1 cellular context compared by ENCODE assay signal in genomic region chr10:83539528-83540308, GRCh38.
TF ChIP-seq lines count a peak whose summit lies in the region.

No MANE protein-coding gene starts in this region.

TF ChIP-seq in GM12878, 131 proteins besides CTCF, POLR2A, EP300 and RAD21 (continued from another document and continues in another):
- TF ChIP-seq SMAD1 (IDR thresholded peaks at IDR 0.05; ENCODE audit: low read depth, partially characterized antibody) (no peak), NR2C1 (IDR thresholded peaks at IDR 0.05) (no peak), LARP7 (IDR thresholded peaks at IDR 0.05) (no peak), STAT1 (conservative IDR thresholded peaks at IDR 0.05) (no peak), CBX3 (IDR thresholded peaks at IDR 0.05; ENCODE audit: borderline replicate concordance, low read depth) (no peak), MYC (IDR thresholded peaks at IDR 0.05; ENCODE audit: insufficient read depth, insufficient read length, insufficient replicate concordance, low read length, severe bottlenecking) (no peak), TBL1XR1 (IDR thresholded peaks at IDR 0.05; ENCODE audit: low read depth, low read length) (no peak), BHLHE40 (IDR thresholded peaks at IDR 0.05; ENCODE audit: borderline replicate concordance in 1 of 2, low read depth in 2 of 2, low read length in 1 of 2) (no peak), DPF2 (IDR thresholded peaks at IDR 0.05) (no peak), FOXK2 (IDR thresholded peaks at IDR 0.05) (no peak), NR2F1 (conservative IDR thresholded peaks at IDR 0.05) (no peak), JUND (IDR thresholded peaks at IDR 0.05; ENCODE audit: low read depth, low read length) (no peak), MTA2 (IDR thresholded peaks at IDR 0.05; ENCODE audit: low read depth) (no peak), ZSCAN29 (IDR thresholded peaks at IDR 0.05) (no peak), SREBF1 (IDR thresholded peaks at IDR 0.05; ENCODE audit: low read length) (no peak), E2F4 (IDR thresholded peaks at IDR 0.05; ENCODE audit: low read depth, low read length) (no peak), BMI1 (IDR thresholded peaks at IDR 0.05; ENCODE audit: borderline replicate concordance) (no peak), RAD51 (IDR thresholded peaks at IDR 0.05) (no peak), MTA3 (IDR thresholded peaks at IDR 0.05; ENCODE audit: borderline replicate concordance, low read length) (no peak), CBFB (IDR thresholded peaks at IDR 0.05; ENCODE audit: low read depth) (no peak), RB1 (IDR thresholded peaks at IDR 0.05; ENCODE audit: borderline replicate concordance) (no peak), TCF7 (IDR thresholded peaks at IDR 0.05; ENCODE audit: borderline replicate concordance) (0 out of 2 replicates have a peak, but pooled peaks have one; percentile 20), ZBED1 (IDR thresholded peaks at IDR 0.05; ENCODE audit: borderline replicate concordance) (no peak), PKNOX1 (IDR thresholded peaks at IDR 0.05) (no peak), JUNB (IDR thresholded peaks at IDR 0.05) (peak; percentile 70; the same call in 1 of the 2 replicates), SMARCA5 (IDR thresholded peaks at IDR 0.05) (no peak), NRF1 (conservative IDR thresholded peaks at IDR 0.05; ENCODE audit: low read depth, low read length) (no peak), ZNF622 (IDR thresholded peaks at IDR 0.05) (no peak), SIX5 (IDR thresholded peaks at IDR 0.05; ENCODE audit: low read depth, low read length, severe bottlenecking) (no peak), NFXL1 (IDR thresholded peaks at IDR 0.05; ENCODE audit: borderline replicate concordance) (no peak), SUZ12 (IDR thresholded peaks at IDR 0.05; ENCODE audit: unreplicated experiment) (no peak), MYB (IDR thresholded peaks at IDR 0.05; ENCODE audit: borderline replicate concordance, low read depth, low read length) (no peak), PAX5 (IDR thresholded peaks at IDR 0.05; ENCODE audit: borderline replicate concordance, low read depth, low read length) (peak; percentile 86; the same call in 1 of the 2 replicates), KDM1A (IDR thresholded peaks at IDR 0.05; ENCODE audit: borderline replicate concordance) (no peak), RELA (IDR thresholded peaks at IDR 0.05; ENCODE audit: borderline replicate concordance, partially characterized antibody) (no peak), KAT2A (conservative IDR thresholded peaks at IDR 0.05; ENCODE audit: control insufficient read depth, low read depth, low read length) (no peak), RFX5 (IDR thresholded peaks at IDR 0.05; ENCODE audit: low read depth, low read length) (no peak), EGR1 (IDR thresholded peaks at IDR 0.05; ENCODE audit: borderline replicate concordance in 1 of 2, low read depth in 2 of 2, low read length in 2 of 2) (no peak), HDAC6 (IDR thresholded peaks at IDR 0.05; ENCODE audit: unreplicated experiment) (no peak), SIN3A (IDR thresholded peaks at IDR 0.05; ENCODE audit: low read depth, low read length) (no peak), BACH1 (IDR thresholded peaks at IDR 0.05; ENCODE audit: borderline replicate concordance) (no peak)
- TF ChIP-seq, protein P1, sequence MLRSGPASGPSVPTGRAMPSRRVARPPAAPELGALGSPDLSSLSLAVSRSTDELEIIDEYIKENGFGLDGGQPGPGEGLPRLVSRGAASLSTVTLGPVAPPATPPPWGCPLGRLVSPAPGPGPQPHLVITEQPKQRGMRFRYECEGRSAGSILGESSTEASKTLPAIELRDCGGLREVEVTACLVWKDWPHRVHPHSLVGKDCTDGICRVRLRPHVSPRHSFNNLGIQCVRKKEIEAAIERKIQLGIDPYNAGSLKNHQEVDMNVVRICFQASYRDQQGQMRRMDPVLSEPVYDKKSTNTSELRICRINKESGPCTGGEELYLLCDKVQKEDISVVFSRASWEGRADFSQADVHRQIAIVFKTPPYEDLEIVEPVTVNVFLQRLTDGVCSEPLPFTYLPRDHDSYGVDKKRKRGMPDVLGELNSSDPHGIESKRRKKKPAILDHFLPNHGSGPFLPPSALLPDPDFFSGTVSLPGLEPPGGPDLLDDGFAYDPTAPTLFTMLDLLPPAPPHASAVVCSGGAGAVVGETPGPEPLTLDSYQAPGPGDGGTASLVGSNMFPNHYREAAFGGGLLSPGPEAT (IDR thresholded peaks at IDR 0.05; ENCODE audit: low read depth): no peak
- TF ChIP-seq, protein P2, sequence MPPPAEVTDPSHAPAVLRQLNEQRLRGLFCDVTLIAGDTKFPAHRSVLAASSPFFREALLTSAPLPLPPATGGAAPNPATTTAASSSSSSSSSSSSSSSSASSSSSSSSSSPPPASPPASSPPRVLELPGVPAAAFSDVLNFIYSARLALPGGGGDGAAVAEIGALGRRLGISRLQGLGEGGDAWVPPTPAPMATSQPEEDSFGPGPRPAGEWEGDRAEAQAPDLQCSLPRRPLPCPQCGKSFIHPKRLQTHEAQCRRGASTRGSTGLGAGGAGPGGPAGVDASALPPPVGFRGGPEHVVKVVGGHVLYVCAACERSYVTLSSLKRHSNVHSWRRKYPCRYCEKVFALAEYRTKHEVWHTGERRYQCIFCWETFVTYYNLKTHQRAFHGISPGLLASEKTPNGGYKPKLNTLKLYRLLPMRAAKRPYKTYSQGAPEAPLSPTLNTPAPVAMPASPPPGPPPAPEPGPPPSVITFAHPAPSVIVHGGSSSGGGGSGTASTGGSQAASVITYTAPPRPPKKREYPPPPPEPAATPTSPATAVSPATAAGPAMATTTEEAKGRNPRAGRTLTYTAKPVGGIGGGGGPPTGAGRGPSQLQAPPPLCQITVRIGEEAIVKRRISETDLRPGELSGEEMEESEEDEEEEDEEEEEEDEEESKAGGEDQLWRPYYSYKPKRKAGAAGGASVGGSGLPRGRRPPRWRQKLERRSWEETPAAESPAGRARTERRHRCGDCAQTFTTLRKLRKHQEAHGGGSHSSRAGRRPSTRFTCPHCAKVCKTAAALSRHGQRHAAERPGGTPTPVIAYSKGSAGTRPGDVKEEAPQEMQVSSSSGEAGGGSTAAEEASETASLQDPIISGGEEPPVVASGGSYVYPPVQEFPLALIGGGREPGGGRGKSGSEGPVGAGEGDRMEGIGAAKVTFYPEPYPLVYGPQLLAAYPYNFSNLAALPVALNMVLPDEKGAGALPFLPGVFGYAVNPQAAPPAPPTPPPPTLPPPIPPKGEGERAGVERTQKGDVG (CRISPR knock-in tag; IDR thresholded peaks at IDR 0.05): no peak
- TF ChIP-seq, protein P3, sequence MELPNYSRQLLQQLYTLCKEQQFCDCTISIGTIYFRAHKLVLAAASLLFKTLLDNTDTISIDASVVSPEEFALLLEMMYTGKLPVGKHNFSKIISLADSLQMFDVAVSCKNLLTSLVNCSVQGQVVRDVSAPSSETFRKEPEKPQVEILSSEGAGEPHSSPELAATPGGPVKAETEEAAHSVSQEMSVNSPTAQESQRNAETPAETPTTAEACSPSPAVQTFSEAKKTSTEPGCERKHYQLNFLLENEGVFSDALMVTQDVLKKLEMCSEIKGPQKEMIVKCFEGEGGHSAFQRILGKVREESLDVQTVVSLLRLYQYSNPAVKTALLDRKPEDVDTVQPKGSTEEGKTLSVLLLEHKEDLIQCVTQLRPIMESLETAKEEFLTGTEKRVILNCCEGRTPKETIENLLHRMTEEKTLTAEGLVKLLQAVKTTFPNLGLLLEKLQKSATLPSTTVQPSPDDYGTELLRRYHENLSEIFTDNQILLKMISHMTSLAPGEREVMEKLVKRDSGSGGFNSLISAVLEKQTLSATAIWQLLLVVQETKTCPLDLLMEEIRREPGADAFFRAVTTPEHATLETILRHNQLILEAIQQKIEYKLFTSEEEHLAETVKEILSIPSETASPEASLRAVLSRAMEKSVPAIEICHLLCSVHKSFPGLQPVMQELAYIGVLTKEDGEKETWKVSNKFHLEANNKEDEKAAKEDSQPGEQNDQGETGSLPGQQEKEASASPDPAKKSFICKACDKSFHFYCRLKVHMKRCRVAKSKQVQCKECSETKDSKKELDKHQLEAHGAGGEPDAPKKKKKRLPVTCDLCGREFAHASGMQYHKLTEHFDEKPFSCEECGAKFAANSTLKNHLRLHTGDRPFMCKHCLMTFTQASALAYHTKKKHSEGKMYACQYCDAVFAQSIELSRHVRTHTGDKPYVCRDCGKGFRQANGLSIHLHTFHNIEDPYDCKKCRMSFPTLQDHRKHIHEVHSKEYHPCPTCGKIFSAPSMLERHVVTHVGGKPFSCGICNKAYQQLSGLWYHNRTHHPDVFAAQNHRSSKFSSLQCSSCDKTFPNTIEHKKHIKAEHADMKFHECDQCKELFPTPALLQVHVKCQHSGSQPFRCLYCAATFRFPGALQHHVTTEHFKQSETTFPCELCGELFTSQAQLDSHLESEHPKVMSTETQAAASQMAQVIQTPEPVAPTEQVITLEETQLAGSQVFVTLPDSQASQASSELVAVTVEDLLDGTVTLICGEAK (IDR thresholded peaks at IDR 0.05; ENCODE audit: borderline replicate concordance): no peak
- TF ChIP-seq, protein P4, sequence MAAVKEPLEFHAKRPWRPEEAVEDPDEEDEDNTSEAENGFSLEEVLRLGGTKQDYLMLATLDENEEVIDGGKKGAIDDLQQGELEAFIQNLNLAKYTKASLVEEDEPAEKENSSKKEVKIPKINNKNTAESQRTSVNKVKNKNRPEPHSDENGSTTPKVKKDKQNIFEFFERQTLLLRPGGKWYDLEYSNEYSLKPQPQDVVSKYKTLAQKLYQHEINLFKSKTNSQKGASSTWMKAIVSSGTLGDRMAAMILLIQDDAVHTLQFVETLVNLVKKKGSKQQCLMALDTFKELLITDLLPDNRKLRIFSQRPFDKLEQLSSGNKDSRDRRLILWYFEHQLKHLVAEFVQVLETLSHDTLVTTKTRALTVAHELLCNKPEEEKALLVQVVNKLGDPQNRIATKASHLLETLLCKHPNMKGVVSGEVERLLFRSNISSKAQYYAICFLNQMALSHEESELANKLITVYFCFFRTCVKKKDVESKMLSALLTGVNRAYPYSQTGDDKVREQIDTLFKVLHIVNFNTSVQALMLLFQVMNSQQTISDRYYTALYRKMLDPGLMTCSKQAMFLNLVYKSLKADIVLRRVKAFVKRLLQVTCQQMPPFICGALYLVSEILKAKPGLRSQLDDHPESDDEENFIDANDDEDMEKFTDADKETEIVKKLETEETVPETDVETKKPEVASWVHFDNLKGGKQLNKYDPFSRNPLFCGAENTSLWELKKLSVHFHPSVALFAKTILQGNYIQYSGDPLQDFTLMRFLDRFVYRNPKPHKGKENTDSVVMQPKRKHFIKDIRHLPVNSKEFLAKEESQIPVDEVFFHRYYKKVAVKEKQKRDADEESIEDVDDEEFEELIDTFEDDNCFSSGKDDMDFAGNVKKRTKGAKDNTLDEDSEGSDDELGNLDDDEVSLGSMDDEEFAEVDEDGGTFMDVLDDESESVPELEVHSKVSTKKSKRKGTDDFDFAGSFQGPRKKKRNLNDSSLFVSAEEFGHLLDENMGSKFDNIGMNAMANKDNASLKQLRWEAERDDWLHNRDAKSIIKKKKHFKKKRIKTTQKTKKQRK (IDR thresholded peaks at IDR 0.05; ENCODE audit: low read depth, low read length): no peak
- TF ChIP-seq, protein P5, sequence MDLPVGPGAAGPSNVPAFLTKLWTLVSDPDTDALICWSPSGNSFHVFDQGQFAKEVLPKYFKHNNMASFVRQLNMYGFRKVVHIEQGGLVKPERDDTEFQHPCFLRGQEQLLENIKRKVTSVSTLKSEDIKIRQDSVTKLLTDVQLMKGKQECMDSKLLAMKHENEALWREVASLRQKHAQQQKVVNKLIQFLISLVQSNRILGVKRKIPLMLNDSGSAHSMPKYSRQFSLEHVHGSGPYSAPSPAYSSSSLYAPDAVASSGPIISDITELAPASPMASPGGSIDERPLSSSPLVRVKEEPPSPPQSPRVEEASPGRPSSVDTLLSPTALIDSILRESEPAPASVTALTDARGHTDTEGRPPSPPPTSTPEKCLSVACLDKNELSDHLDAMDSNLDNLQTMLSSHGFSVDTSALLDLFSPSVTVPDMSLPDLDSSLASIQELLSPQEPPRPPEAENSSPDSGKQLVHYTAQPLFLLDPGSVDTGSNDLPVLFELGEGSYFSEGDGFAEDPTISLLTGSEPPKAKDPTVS (IDR thresholded peaks at IDR 0.05; ENCODE audit: low read depth, low read length): no peak
- TF ChIP-seq, protein P6, sequence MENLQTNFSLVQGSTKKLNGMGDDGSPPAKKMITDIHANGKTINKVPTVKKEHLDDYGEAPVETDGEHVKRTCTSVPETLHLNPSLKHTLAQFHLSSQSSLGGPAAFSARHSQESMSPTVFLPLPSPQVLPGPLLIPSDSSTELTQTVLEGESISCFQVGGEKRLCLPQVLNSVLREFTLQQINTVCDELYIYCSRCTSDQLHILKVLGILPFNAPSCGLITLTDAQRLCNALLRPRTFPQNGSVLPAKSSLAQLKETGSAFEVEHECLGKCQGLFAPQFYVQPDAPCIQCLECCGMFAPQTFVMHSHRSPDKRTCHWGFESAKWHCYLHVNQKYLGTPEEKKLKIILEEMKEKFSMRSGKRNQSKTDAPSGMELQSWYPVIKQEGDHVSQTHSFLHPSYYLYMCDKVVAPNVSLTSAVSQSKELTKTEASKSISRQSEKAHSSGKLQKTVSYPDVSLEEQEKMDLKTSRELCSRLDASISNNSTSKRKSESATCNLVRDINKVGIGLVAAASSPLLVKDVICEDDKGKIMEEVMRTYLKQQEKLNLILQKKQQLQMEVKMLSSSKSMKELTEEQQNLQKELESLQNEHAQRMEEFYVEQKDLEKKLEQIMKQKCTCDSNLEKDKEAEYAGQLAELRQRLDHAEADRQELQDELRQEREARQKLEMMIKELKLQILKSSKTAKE (IDR thresholded peaks at IDR 0.05; ENCODE audit: low read depth, poor library complexity, severe bottlenecking): no peak
- TF ChIP-seq, protein P7, sequence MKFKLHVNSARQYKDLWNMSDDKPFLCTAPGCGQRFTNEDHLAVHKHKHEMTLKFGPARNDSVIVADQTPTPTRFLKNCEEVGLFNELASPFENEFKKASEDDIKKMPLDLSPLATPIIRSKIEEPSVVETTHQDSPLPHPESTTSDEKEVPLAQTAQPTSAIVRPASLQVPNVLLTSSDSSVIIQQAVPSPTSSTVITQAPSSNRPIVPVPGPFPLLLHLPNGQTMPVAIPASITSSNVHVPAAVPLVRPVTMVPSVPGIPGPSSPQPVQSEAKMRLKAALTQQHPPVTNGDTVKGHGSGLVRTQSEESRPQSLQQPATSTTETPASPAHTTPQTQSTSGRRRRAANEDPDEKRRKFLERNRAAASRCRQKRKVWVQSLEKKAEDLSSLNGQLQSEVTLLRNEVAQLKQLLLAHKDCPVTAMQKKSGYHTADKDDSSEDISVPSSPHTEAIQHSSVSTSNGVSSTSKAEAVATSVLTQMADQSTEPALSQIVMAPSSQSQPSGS (IDR thresholded peaks at IDR 0.05; ENCODE audit: low read length): peak; percentile 61
